ENCODE assay signal across 23 cellular contexts in the genomic region with DNA sequence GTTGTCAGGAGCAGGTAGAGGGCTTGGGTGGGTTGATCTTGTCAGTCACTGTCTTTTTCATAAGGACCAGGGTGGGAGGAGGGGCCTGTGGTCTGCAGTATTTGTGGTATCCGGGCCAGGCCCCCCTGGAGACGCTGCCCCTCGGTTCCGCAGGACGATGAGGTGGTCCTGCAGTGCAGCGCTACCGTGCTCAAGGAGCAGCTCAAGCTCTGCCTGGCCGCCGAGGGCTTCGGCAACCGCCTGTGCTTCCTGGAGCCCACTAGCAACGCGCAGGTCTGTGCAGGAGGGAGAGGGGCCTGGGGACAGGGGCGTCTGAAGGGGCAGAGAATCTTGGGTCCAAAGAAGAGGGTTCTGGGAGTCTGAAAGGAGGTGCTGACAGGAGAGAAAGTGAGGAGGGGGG. TPM values are rescaled to one million over a fixed set of nuclear protein-coding genes. Genes with fewer than 3 reads are reported as not detected.
"Had no signal": no experiment of that assay in that cellular context is flagged by ENCODE, and none has a peak within 500 bp of the region (broad histone marks: within the 10 kb centered on the region; RNA-seq: fewer than 3 reads in every experiment).

No MANE protein-coding gene starts in this region.

- H3K4me2 ChIP-seq: SK-N-SH had no signal

- DNase-seq: KBM-7, MV-4-11, NCI-H1092, NCI-H1105 treated with DMSO at 0.1 percent for 48 hours, NCI-H1417 treated with DMSO at 0.1 percent for 48 hours, NCI-H146, NCI-H1694 treated with DMSO at 0.1 percent for 48 hours, NCI-H1930, NCI-H2081, NCI-H2107, NCI-H226, NCI-H446, NCI-H510A, NCI-H524 treated with DMSO at 0.1 percent for 48 hours, NCI-H69, NCI-H774, RPMI8226, SHP77, SK-N-SH had no signal

- H3K9ac ChIP-seq: SK-N-SH had no signal

- H3K9me3 ChIP-seq: SK-N-SH had no signal

RNA-seq across cellular contexts. Expression of a gene that starts 7.1 kb away (rescaled TPM):
- total RNA-seq: HT-29 had no signal

RNA-seq across cellular contexts. Expression of a gene that starts 14.6 kb away (rescaled TPM):
- total RNA-seq: HT-29, LHCN-M2, MCF 10A, SK-MEL-5 had no signal
- polyA plus RNA-seq: SK-N-SH had no signal

RNA-seq across cellular contexts. Expression of a gene that starts 52.8 kb away (rescaled TPM):
- total RNA-seq: SK-MEL-5 had no signal
